Comparison of ENCODE assay signal across 1 cellular context in genomic region chr4:152585036-152585439, GRCh38.
TF ChIP-seq lines count a peak whose summit lies in the region.

No MANE protein-coding gene starts in this region.

TF ChIP-seq in IMR-90, 13 proteins besides CTCF, POLR2A, EP300 and RAD21 (continued from another document):
- TF ChIP-seq USF2 (IDR thresholded peaks at IDR 0.05; ENCODE audit: low read depth, low read length) (no peak), ELK1 (IDR thresholded peaks at IDR 0.05; ENCODE audit: borderline replicate concordance, low read depth, low read length) (no peak), RCOR1 (IDR thresholded peaks at IDR 0.05; ENCODE audit: insufficient replicate concordance, low read length) (no peak), BHLHE40 (IDR thresholded peaks at IDR 0.05; ENCODE audit: low read depth, low read length) (no peak), MXI1 (IDR thresholded peaks at IDR 0.05; ENCODE audit: borderline replicate concordance, low read depth, low read length) (no peak), MAFK (IDR thresholded peaks at IDR 0.05; ENCODE audit: low read depth, low read length) (no peak), NFE2L2 (IDR thresholded peaks at IDR 0.05; ENCODE audit: low read depth, low read length) (no peak), CHD1 (IDR thresholded peaks at IDR 0.05; ENCODE audit: low read depth, low read length) (no peak), CEBPB (IDR thresholded peaks at IDR 0.05; ENCODE audit: low read depth, low read length) (no peak)
